Comparison of ENCODE assay signal across 8 cellular contexts in the genomic region with DNA sequence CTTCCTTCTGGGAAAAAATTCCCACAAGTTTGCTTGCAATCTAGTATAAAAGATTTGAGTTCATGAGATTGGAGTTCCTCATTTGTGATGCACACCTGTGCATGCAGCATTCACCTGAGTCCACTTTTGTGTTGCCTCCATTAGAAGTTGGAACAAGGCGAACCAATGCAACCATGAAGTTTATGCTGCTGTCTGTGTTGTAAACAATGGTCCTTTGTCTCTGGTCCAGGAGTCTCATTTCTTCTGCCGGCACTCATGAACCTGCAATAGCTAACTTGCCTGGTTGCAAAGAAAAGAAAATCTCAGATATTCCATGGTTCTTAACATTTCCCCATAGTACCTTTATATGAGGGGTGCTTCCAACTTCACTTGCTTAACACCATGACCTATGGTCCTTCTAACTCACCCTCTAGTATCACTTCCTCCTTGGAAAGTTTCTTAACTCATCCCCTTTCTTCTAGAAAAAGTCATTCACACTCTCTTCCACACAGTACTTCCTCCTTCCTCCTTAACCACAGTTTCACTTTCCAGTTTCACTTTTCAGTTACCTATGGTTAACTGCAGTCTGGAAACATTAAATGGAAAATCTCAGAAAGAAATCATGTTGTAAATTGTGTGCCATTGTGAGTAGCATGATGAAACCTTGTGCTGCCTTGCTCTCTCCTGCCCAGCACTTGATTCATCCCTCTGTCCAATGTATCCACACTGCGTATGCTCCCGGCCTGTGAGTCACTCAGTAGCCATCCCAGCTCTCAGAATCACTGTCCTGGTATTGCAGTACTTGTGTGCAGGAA.
DNase-seq lines count a peak whose midpoint lies in the region; TF ChIP-seq lines count a peak whose summit lies in the region.

No MANE protein-coding gene starts in this region.

- H3K27ac ChIP-seq in KOPT-K1 (ENCODE audit: low read depth, low read length, poor library complexity, severe bottlenecking): peak overlapping the region; percentile 46
- peak overlapping the region; percentile 39 for H3K27ac ChIP-seq in mesodermal cell (ENCODE audit: low read depth, low read length, severe bottlenecking)

- peaks cover 9% of the 10 kb centered on the region for H3K4me1 ChIP-seq in mesodermal cell (ENCODE audit: control insufficient read depth, insufficient read depth, low read length, poor library complexity, severe bottlenecking)

- H3K36me3 ChIP-seq in KOPT-K1 (ENCODE audit: insufficient read depth, low read length) (no peaks in the 10 kb centered on the region), mesodermal cell (ENCODE audit: control insufficient read depth, insufficient read depth, low read length) (no peaks in the 10 kb centered on the region)

- 94 to 100% methylated on average over 3 to 4 of the region's 4 CpGs for WGBS in mesodermal cell (ENCODE audit: insufficient coverage in 2 of 2), 2 experiments

- H3K9me3 ChIP-seq in KOPT-K1 (ENCODE audit: insufficient read depth, low read length, poor library complexity, severe bottlenecking): no peaks in the 10 kb centered on the region
- H3K9me3 ChIP-seq in mesodermal cell (ENCODE audit: control insufficient read depth, low read length): no peaks in the 10 kb centered on the region

- no peak overlapping the region for H3K4me3 ChIP-seq in mesodermal cell (ENCODE audit: extremely low read depth, insufficient read depth, low read length, poor library complexity, severe bottlenecking)

- in situ Hi-C loops in GM13976 (cut with MboI; ENCODE audit: low sequenced_read_pairs, unreplicated experiment): no loop called here

- no peak for TF ChIP-seq CTCF in GM13976 (IDR thresholded peaks at IDR 0.05; ENCODE audit: borderline replicate concordance, control extremely low read depth, extremely low read depth, insufficient read depth, missing control alignments)

- DNase-seq in GM13976 (ENCODE audit: low spot score) (peak; percentile 3), GOT3 (lab: John Stamatoyannopoulos, UW) (peak; percentile 55), astrocyte of the hippocampus (ENCODE audit: low read depth, low spot score) (peak; percentile 85), activated gamma-delta T cell treated with Interleukin-2 at 50 U/mL for 16 hours (no peak), T1000 (lab: John Stamatoyannopoulos, UW) (no peak), retina (no peak)

Comparison
In these comparisons a context has a peak if more than half of its experiments do, and no peak if none do; other contexts are left out.
1. DNase-seq: peak in GM13976 (single experiment), GOT3 (single experiment) and astrocyte of the hippocampus (single experiment); none in activated gamma-delta T cell treated with Interleukin-2 at 50 U/mL for 16 hours (single experiment), T1000 (single experiment) and retina (single experiment).